Comparison of ENCODE assay signal across 20 cellular contexts in the genomic region with DNA sequence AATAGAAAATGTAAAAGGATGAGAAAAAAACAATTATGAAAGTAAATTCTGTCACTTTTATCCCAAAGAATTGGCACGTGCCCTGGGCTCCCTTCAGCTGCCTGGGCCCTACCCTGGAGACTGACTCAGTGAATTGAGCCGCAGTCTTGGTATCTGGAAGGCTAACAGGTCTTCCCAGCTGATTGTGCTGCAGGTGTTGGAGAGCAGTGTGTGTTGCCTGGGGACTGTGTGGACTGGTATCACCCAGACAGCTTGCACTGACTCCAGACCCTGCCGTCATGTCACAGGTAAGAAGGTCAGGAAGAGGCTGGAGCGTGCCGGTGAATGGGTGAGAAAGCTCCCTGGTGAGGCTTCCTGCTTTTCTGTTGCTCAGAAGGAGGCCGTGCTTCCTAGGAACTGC.
DNase-seq lines count a peak whose midpoint lies in the region; ATAC-seq, FAIRE-seq and TF ChIP-seq lines count a peak whose summit lies in the region.
"Had no signal": no experiment of that assay in that cellular context is flagged by ENCODE, and none has a peak within 500 bp of the region (broad histone marks: within the 10 kb centered on the region; RNA-seq: fewer than 3 reads in every experiment).

No MANE protein-coding gene starts in this region.

- H3K9ac ChIP-seq in IMR-90 (ENCODE audit: low read depth, low read length) (no peak overlapping the region), astrocyte (ENCODE audit: low read length) (peak overlapping the region; percentile 8)

- H3K9me3 ChIP-seq in IMR-90 (ENCODE audit: control insufficient read depth, insufficient read depth, low read length) (no peaks in the 10 kb centered on the region), astrocyte (ENCODE audit: insufficient read depth, low read depth, low read length) (no peaks in the 10 kb centered on the region), osteoblast (ENCODE audit: low read depth, low read length) (no peaks in the 10 kb centered on the region)
- H3K9me3 ChIP-seq: HAP-1 had no signal

- H3K4me3 ChIP-seq in IMR-90 (ENCODE audit: insufficient read depth, low read depth, low read length) (no peak overlapping the region), astrocyte (ENCODE audit: insufficient read depth, low read depth, low read length) (no peak overlapping the region), osteoblast (ENCODE audit: insufficient read depth, low read length) (no peak overlapping the region)
- H3K4me3 ChIP-seq: HAP-1 had no signal

- in situ Hi-C loops in IMR-90 (cut with MboI; ENCODE audit: low sequenced_read_pairs): no loop called here

- peaks cover 7% of the 10 kb centered on the region for H3K36me3 ChIP-seq in IMR-90 (ENCODE audit: control insufficient read depth, insufficient read depth, low read length)
- no peaks in the 10 kb centered on the region for H3K36me3 ChIP-seq in astrocyte (ENCODE audit: insufficient read depth, low read length)
- H3K36me3 ChIP-seq in osteoblast (ENCODE audit: insufficient read depth, low read length): peaks cover 3% of the 10 kb centered on the region

- H2BK120ac ChIP-seq in IMR-90 (ENCODE audit: low read depth, low read length): no peak overlapping the region

- H2BK15ac ChIP-seq in IMR-90 (ENCODE audit: low read depth, low read length): no peak overlapping the region

- peaks cover 4% of the 10 kb centered on the region; the same call in 1 of the 2 replicates for H4K20me1 ChIP-seq in IMR-90 (ENCODE audit: insufficient read depth, low read length)
- no peaks in the 10 kb centered on the region for H4K20me1 ChIP-seq in astrocyte (ENCODE audit: insufficient read depth, low read length)
- H4K20me1 ChIP-seq in osteoblast (ENCODE audit: insufficient read depth, low read length): no peaks in the 10 kb centered on the region

- H3K14ac ChIP-seq in IMR-90 (replicated peaks; ENCODE audit: low read depth, low read length): no peak overlapping the region

- H3K4me1 ChIP-seq in IMR-90 (ENCODE audit: control insufficient read depth, insufficient read depth, low read length) (peaks cover 21% of the 10 kb centered on the region), astrocyte (ENCODE audit: insufficient read depth, low read length) (peaks cover 29% of the 10 kb centered on the region), foreskin keratinocyte (peaks cover 14% of the 10 kb centered on the region), osteoblast (ENCODE audit: insufficient read depth, low read length) (peaks cover 50% of the 10 kb centered on the region)

- DNase-seq in IMR-90 (no peak), astrocyte (ENCODE audit: low read depth) (peak; percentile 33), foreskin keratinocyte (peak in 1 of 2 donors; percentile 43), osteoblast (ENCODE audit: insufficient read length, low spot score, missing footprints) (no peak), hepatic stellate cell (ENCODE audit: low spot score) (no peak), HT-29 (ENCODE audit: low spot score) (no peak)
- DNase-seq: 8988T; ACHN; C1 segment of cervical spinal cord; Calu3; CD4-positive, alpha-beta T cell; DMS 273 treated with DMSO at 0.1 percent for 48 hours; GOT3; HFFc6 had no signal

- CTCF ChIA-PET in IMR-90 (lab: Yijun Ruan, JAX): no interaction called here

- H3K9me1 ChIP-seq in IMR-90 (ENCODE audit: insufficient read depth, low read length): 0 out of 2 replicates have a peak, but pooled peaks cover 10% of the 10 kb centered on the region

- no peak overlapping the region for H3K23ac ChIP-seq in IMR-90 (ENCODE audit: low read depth, low read length)

- H2BK20ac ChIP-seq in IMR-90 (ENCODE audit: low read depth, low read length): no peak overlapping the region

- H3K36me3 Mint-ChIP-seq in astrocyte (ENCODE audit: low read depth, unreplicated experiment): peaks cover 20% of the 10 kb centered on the region

- H4K5ac ChIP-seq in IMR-90 (ENCODE audit: low read depth, low read length): no peak overlapping the region

- no peak for FAIRE-seq in astrocyte (lab: Jason Lieb, UNC)
- FAIRE-seq: HepG2, HTR-8/SVneo had no signal

- no peak overlapping the region for H3K4ac ChIP-seq in IMR-90 (ENCODE audit: low read depth, low read length)

- no peaks in the 10 kb centered on the region for H3K27me3 Mint-ChIP-seq in astrocyte (ENCODE audit: low read depth, unreplicated experiment)
- H3K27me3 Mint-ChIP-seq: B cell; CD4-positive, alpha-beta T cell had no signal

- no peak overlapping the region for H3K56ac ChIP-seq in IMR-90 (ENCODE audit: extremely low read depth, insufficient read depth, low read length)

- H2BK5ac ChIP-seq in IMR-90 (ENCODE audit: low read depth, low read length, poor library complexity, severe bottlenecking): no peak overlapping the region

- H3K27ac ChIP-seq in IMR-90 (ENCODE audit: insufficient read depth, low read length): no peak overlapping the region
- H3K27ac ChIP-seq in astrocyte (ENCODE audit: low read depth, low read length): peak overlapping the region; percentile 43
- no peak overlapping the region for H3K27ac ChIP-seq in foreskin keratinocyte
- H3K27ac ChIP-seq in osteoblast (ENCODE audit: low read depth, low read length): peak overlapping the region; percentile 89

- peak overlapping the region; percentile 6 for H3K27ac Mint-ChIP-seq in astrocyte (ENCODE audit: unreplicated experiment)
- H3K27ac Mint-ChIP-seq: B cell; CD4-positive, alpha-beta T cell; HFFc6 had no signal

- H2AK9ac ChIP-seq in IMR-90 (replicated peaks; ENCODE audit: low read depth, low read length, poor library complexity): no peak overlapping the region

- H3K4me3 Mint-ChIP-seq in astrocyte (ENCODE audit: unreplicated experiment): no peak overlapping the region
- H3K4me3 Mint-ChIP-seq: B cell; CD4-positive, alpha-beta T cell; HFFc6 had no signal

- H3K79me2 ChIP-seq in astrocyte (ENCODE audit: insufficient read depth, low read length): no peaks in the 10 kb centered on the region
- H3K79me2 ChIP-seq in osteoblast (ENCODE audit: insufficient read depth, low read length): peaks cover 3% of the 10 kb centered on the region

- H3K4me2 ChIP-seq in IMR-90 (ENCODE audit: low read depth, low read length) (no peak overlapping the region), astrocyte (ENCODE audit: low read length) (no peak overlapping the region), osteoblast (ENCODE audit: insufficient read depth, low read length) (no peak overlapping the region)

- POLR2A ChIA-PET in IMR-90 (lab: Charles Lee; ENCODE audit: unreplicated experiment): no interaction called here

- BruUV-seq in IMR-90 (replicated peaks; lab: Mats Ljungman, UMichigan): no TSS peak

- 100% methylated on average over 2 of the region's 6 CpGs; no CpG with 5 or more reads in 1 of the 2 experiments for WGBS in IMR-90 (ENCODE audit: extremely low coverage in 2 of 2, insufficient read length in 1 of 2), 2 experiments

- no peak for TF ChIP-seq CTCF in IMR-90 (conservative IDR thresholded peaks at IDR 0.05; ENCODE audit: low read depth, low read length)
- TF ChIP-seq CTCF in astrocyte (IDR thresholded peaks at IDR 0.05; ENCODE audit: insufficient read depth, low read depth, low read length): no peak
- no peak for TF ChIP-seq CTCF in foreskin keratinocyte (conservative IDR thresholded peaks at IDR 0.05)
- TF ChIP-seq CTCF in osteoblast (IDR thresholded peaks at IDR 0.05; ENCODE audit: extremely low read depth, low read depth, low read length): no peak

- TF ChIP-seq POLR2A in IMR-90 (IDR thresholded peaks at IDR 0.05; ENCODE audit: low read depth, low read length): no peak

- H3K4me1 Mint-ChIP-seq in astrocyte (ENCODE audit: low read depth, unreplicated experiment): peaks cover 60% of the 10 kb centered on the region

- ATAC-seq in IMR-90 (ENCODE audit: low read depth) (no peak), foreskin keratinocyte (peak; percentile 47), GM21447 (IDR thresholded peaks at IDR 0.05; ENCODE audit: unreplicated experiment) (no peak), GM19324 (IDR thresholded peaks at IDR 0.05; ENCODE audit: low FRiP score, unreplicated experiment) (no peak)
- ATAC-seq: HepG2 had no signal

- intact Hi-C loops in IMR-90 (cut with micrococcal nuclease): no loop called here

- 0 out of 2 replicates have a peak overlapping the region, but pooled peaks have one; percentile 13 for H2AK5ac ChIP-seq in IMR-90 (ENCODE audit: low read depth, low read length)

- H3K9me3 Mint-ChIP-seq in astrocyte (ENCODE audit: unreplicated experiment): peaks cover 1% of the 10 kb centered on the region
- H3K9me3 Mint-ChIP-seq: CD4-positive, alpha-beta T cell; HFFc6 had no signal

- dilution Hi-C loops in IMR-90 (cut with HindIII; ENCODE audit: low sequenced_read_pairs, unreplicated experiment): no loop called here

- H3K27me3 ChIP-seq in IMR-90 (ENCODE audit: control insufficient read depth, insufficient read depth, low read length) (peaks cover 8% of the 10 kb centered on the region), astrocyte (ENCODE audit: insufficient read depth, low read length) (no peaks in the 10 kb centered on the region), foreskin keratinocyte (no peaks in the 10 kb centered on the region), osteoblast (ENCODE audit: insufficient read depth, low read length) (no peaks in the 10 kb centered on the region)

- H2AFZ ChIP-seq in IMR-90 (replicated peaks; ENCODE audit: low read length, poor library complexity) (no peak overlapping the region), astrocyte (ENCODE audit: low read depth, low read length) (no peak overlapping the region), osteoblast (ENCODE audit: low read length) (no peak overlapping the region)

- no peak for TF ChIP-seq RAD21 in IMR-90 (IDR thresholded peaks at IDR 0.05; ENCODE audit: low read length)

- no peak overlapping the region for H3K18ac ChIP-seq in IMR-90 (ENCODE audit: low read depth, low read length)

- peaks cover 5 to 12% of the 10 kb centered on the region in 2 experiments; a peak in 3 of 4 replicates for H3K79me1 ChIP-seq in IMR-90 (ENCODE audit: low read depth in 1 of 2, low read length in 2 of 2)

- H4K91ac ChIP-seq in IMR-90 (ENCODE audit: insufficient read depth, low read depth, low read length): no peak overlapping the region

- H4K8ac ChIP-seq in IMR-90 (ENCODE audit: low read depth in 2 of 2, low read length in 2 of 2): no peak overlapping the region

TF ChIP-seq in IMR-90, 13 proteins besides CTCF, POLR2A, EP300 and RAD21 (continues in another document):
- TF ChIP-seq MAZ (IDR thresholded peaks at IDR 0.05; ENCODE audit: borderline replicate concordance, low read depth, low read length) (no peak), RCOR1 (IDR thresholded peaks at IDR 0.05; ENCODE audit: insufficient replicate concordance, low read length) (no peak), RFX5 (IDR thresholded peaks at IDR 0.05; ENCODE audit: low read depth, low read length) (no peak), FOS (IDR thresholded peaks at IDR 0.05; ENCODE audit: low read depth, low read length) (no peak)

Comparison
In these comparisons a context has a peak if more than half of its experiments do, and no peak if none do; other contexts are left out.
1. H3K27ac ChIP-seq: peak in astrocyte (single experiment) and osteoblast (single experiment); none in IMR-90 (single experiment) and foreskin keratinocyte (single experiment).